ENCODE assay signal across 2 cellular contexts in the genomic region with DNA sequence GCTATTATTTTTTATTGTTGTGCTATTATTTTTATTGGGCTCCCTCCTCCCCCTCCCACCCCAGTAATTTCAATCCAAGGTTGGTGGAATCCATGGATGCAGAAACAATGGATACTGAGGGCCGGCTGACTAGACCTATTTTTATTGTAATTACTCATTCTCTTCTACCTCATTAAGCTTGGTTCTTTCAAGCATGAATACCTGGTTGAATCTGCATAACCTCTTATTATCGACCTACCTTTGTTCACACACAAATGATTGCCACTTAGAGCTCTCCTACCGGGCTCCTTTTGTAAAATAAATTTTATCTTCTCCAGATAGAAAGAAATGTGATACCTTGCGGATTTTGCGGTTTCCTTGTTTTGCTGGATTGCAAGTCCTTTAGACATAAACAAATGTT.
TF ChIP-seq lines count a peak whose summit lies in the region.

No MANE protein-coding gene starts in this region.

TF ChIP-seq in SK-N-SH, 30 proteins besides CTCF, POLR2A, EP300 and RAD21:
- no peak for TF ChIP-seq TCF12 (IDR thresholded peaks at IDR 0.05)
- TF ChIP-seq RFX5 (IDR thresholded peaks at IDR 0.05; ENCODE audit: low read length) = no peak
- TF ChIP-seq FOSL2 (IDR thresholded peaks at IDR 0.05; ENCODE audit: borderline replicate concordance, low read depth) = no peak
- no peak for TF ChIP-seq SIN3A (IDR thresholded peaks at IDR 0.05; ENCODE audit: borderline replicate concordance, low read depth, low read length)
- TF ChIP-seq FOXJ3 (CRISPR knock-in tag; IDR thresholded peaks at IDR 0.05) = no peak
- no peak for TF ChIP-seq GABPA (IDR thresholded peaks at IDR 0.05; ENCODE audit: low read depth)
- TF ChIP-seq, protein P1, sequence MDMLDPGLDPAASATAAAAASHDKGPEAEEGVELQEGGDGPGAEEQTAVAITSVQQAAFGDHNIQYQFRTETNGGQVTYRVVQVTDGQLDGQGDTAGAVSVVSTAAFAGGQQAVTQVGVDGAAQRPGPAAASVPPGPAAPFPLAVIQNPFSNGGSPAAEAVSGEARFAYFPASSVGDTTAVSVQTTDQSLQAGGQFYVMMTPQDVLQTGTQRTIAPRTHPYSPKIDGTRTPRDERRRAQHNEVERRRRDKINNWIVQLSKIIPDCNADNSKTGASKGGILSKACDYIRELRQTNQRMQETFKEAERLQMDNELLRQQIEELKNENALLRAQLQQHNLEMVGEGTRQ (IDR thresholded peaks at IDR 0.05; ENCODE audit: borderline replicate concordance, low read depth, low read length) = no peak
- no peak for TF ChIP-seq IRF3 (IDR thresholded peaks at IDR 0.05; ENCODE audit: low read depth, low read length)

TF ChIP-seq in SK-N-SH treated with all-trans-retinoic acid at 6 μM for 48 hours, 23 proteins besides CTCF, POLR2A, EP300 and RAD21:
- TF ChIP-seq ZFP30 (CRISPR knock-in tag; IDR thresholded peaks at IDR 0.05) (no peak), ARNTL (CRISPR knock-in tag; IDR thresholded peaks at IDR 0.05; ENCODE audit: borderline replicate concordance, low read depth) (no peak), ZNF8 (CRISPR knock-in tag; IDR thresholded peaks at IDR 0.05) (no peak), ZNF565 (CRISPR knock-in tag; conservative IDR thresholded peaks at IDR 0.05; ENCODE audit: low read depth) (no peak), POU6F1 (CRISPR knock-in tag; IDR thresholded peaks at IDR 0.05; ENCODE audit: borderline replicate concordance, low read depth) (no peak), TOX (CRISPR knock-in tag; IDR thresholded peaks at IDR 0.05; ENCODE audit: borderline replicate concordance) (no peak), ISL1 (CRISPR knock-in tag; IDR thresholded peaks at IDR 0.05) (no peak), ZC3H10 (CRISPR knock-in tag; IDR thresholded peaks at IDR 0.05) (no peak), BACH2 (CRISPR knock-in tag; IDR thresholded peaks at IDR 0.05; ENCODE audit: borderline replicate concordance) (no peak)
